ENCODE assay signal across 9 cellular contexts in genomic region chr9:125932012-125932411, GRCh38.
A peak's percentile ranks its signal among the peaks of the same experiment; 100 is the strongest.
DNase-seq lines count a peak whose midpoint lies in the region; ATAC-seq and TF ChIP-seq lines count a peak whose summit lies in the region.
"Had no signal": no experiment of that assay in that cellular context is flagged by ENCODE, and none has a peak within 500 bp of the region (broad histone marks: within the 10 kb centered on the region; RNA-seq: fewer than 3 reads in every experiment).

No MANE protein-coding gene starts in this region.

- H3K27me3 ChIP-seq in gastrocnemius medialis (no peaks in the 10 kb centered on the region), H7 (ENCODE audit: control insufficient read depth, insufficient read depth, low read length) (no peaks in the 10 kb centered on the region)

- H3K36me3 ChIP-seq in gastrocnemius medialis = no peaks in the 10 kb centered on the region
- H3K36me3 ChIP-seq in H7 (replicated peaks; ENCODE audit: control insufficient read depth, insufficient read depth, low read length) = no peaks in the 10 kb centered on the region

- DNase-seq in DMS 273 treated with DMSO at 0.1 percent for 48 hours (lab: John Stamatoyannopoulos, UW) (peak; percentile 14), NCI-H446 (lab: John Stamatoyannopoulos, UW) (peak; percentile 76 to 78), epithelial cell of esophagus (ENCODE audit: low read depth) (peak; percentile 99), occipital lobe (lab: John Stamatoyannopoulos, UW) (peak; percentile 49), activated gamma-delta T cell treated with Interleukin-2 at 50 U/mL for 16 hours (no peak), gastrocnemius medialis (no peak), H7 (no peak)
- no peak for DNase-seq in activated CD8-positive, alpha-beta memory T cell treated with anti-CD3 and anti-CD28 coated beads for 24 hours

- ATAC-seq in gastrocnemius medialis = no peak
- ATAC-seq: activated T-helper 17 cell treated with anti-CD3 and anti-CD28 coated beads, Interleukin-2, amount 50 U/mL, for 72 hours had no signal

- H3K4me1 ChIP-seq in gastrocnemius medialis = no peaks in the 10 kb centered on the region

- no peak overlapping the region for H3K4me3 ChIP-seq in epithelial cell of esophagus (ENCODE audit: low read length)
- H3K4me3 ChIP-seq in gastrocnemius medialis = no peak overlapping the region
- H3K4me3 ChIP-seq in H7 (ENCODE audit: insufficient read depth, low read depth, low read length) = no peak overlapping the region

- in situ Hi-C loops in gastrocnemius medialis (cut with MboI; ENCODE audit: low sequenced_read_pairs in 4 of 4) = no loop called here

- H3K9me3 ChIP-seq in gastrocnemius medialis = no peaks in the 10 kb centered on the region

- intact Hi-C loops in gastrocnemius medialis (cut with DNase I; ENCODE audit: low total_unique reads) = no loop called here

- H3K27ac ChIP-seq in gastrocnemius medialis = no peak overlapping the region

- TF ChIP-seq CTCF in epithelial cell of esophagus (IDR thresholded peaks at IDR 0.05; ENCODE audit: insufficient read depth, low read depth, low read length, missing control alignments) = peak; percentile 6
- TF ChIP-seq CTCF in gastrocnemius medialis (IDR thresholded peaks at IDR 0.05 in 4 of 5, conservative IDR thresholded peaks at IDR 0.05 in 1 of 5) = no peak

- TF ChIP-seq POLR2A in gastrocnemius medialis (IDR thresholded peaks at IDR 0.05) = no peak

Comparison
In these comparisons a context has a peak if more than half of its experiments do, and no peak if none do; other contexts are left out.
1. DNase-seq: peak in DMS 273 treated with DMSO at 0.1 percent for 48 hours (single experiment), NCI-H446 (2 of 2), epithelial cell of esophagus (single experiment) and occipital lobe (single experiment); none in activated gamma-delta T cell treated with Interleukin-2 at 50 U/mL for 16 hours (single experiment), gastrocnemius medialis (0 of 2), activated CD8-positive, alpha-beta memory T cell treated with anti-CD3 and anti-CD28 coated beads for 24 hours (single experiment) and H7 (single experiment).